ENCODE assay signal across 16 cellular contexts in the genomic region with DNA sequence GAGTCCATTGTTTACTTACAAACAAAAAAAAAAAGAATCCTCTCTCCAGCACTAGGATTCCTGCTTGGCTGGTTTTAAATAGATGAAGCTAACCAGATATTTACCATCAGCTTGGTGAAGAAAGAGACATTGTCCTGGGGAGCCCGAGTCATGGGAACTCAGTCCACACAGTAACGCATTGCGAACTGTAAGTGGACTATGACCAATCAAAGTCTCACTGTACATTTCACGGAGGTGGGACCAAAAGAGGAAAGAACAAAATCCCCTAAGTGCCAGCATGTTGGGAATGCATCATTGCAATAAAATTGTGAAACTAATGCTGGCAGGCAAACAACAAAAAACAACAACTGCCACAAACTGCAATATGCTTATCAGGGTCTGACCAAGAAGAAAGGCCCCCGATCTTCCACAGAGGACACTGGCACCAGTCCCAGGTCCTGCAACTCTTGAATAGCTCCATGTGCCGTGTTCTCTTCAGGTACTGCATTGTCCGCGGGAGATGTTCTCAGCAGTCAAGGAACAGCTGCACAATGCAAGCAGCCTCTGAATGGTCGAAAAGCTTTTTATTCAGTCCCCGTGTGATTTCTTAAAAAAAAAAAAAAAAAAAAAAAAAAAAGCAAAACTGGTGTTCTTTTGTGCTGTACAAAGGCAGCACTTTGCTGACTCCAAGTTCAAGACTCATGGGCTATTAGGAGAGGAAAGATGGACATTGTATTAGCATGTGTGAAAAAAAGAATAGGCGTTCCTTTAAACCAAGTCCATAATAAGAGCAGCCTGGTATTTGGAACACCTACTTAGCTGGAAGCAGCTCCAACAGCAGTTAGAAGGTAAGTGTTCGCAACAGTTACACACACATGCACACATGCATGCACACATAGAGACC. TPM values are rescaled to one million over a fixed set of nuclear protein-coding genes. Genes with fewer than 3 reads are reported as not detected.
A peak's percentile ranks its signal among the peaks of the same experiment; 100 is the strongest.
DNase-seq lines count a peak whose midpoint lies in the region; TF ChIP-seq lines count a peak whose summit lies in the region.
"Had no signal": no experiment of that assay in that cellular context is flagged by ENCODE, and none has a peak within 500 bp of the region (broad histone marks: within the 10 kb centered on the region; RNA-seq: fewer than 3 reads in every experiment).

No MANE protein-coding gene starts in this region.

- H3K79me2 ChIP-seq in mesendoderm (ENCODE audit: control insufficient read depth, insufficient read depth, low read length) (peaks cover 92% of the 10 kb centered on the region), smooth muscle cell (ENCODE audit: low read depth) (peaks cover 60% of the 10 kb centered on the region)

- no peak overlapping the region for H2AFZ ChIP-seq in smooth muscle cell (ENCODE audit: low read depth)

- no peak for TF ChIP-seq POLR2A in breast epithelium (IDR thresholded peaks at IDR 0.05)

- WGBS in mesendoderm (ENCODE audit: extremely low coverage, insufficient coverage, low lambda C conversion rate), result no CpG with 5 or more reads among the region's 12 CpGs
- 64% methylated on average over 12 of the region's 12 CpGs for whole genome bisulfite sequencing in smooth muscle cell (ENCODE audit: low lambda C conversion rate)

- H3K9ac ChIP-seq in mesendoderm (ENCODE audit: low read length), result no peak overlapping the region
- H3K9ac ChIP-seq in smooth muscle cell (ENCODE audit: low read depth), result peak overlapping the region; percentile 9
- H3K9ac ChIP-seq: BLaER1 treated with 17β-estradiol and CSF1 and Interleukin-3, amounts not matched to agents 10 nM and 100 nM had no signal

- peak overlapping the region in 53 of 59 donors; percentile 11 to 64 (median 36) for H3K4me3 ChIP-seq in dorsolateral prefrontal cortex
- H3K4me3 ChIP-seq in mesendoderm (ENCODE audit: low read length), result no peak overlapping the region
- no peak overlapping the region for H3K4me3 ChIP-seq in smooth muscle cell
- no peak overlapping the region for H3K4me3 ChIP-seq in left ventricle myocardium inferior
- no peak overlapping the region for H3K4me3 ChIP-seq in breast epithelium
- H3K4me3 ChIP-seq: BLaER1 treated with 17β-estradiol and CSF1 and Interleukin-3, amounts not matched to agents 10 nM and 100 nM; lung; upper lobe of right lung had no signal

- H3K4me1 ChIP-seq in mesendoderm (ENCODE audit: control insufficient read depth, low read depth, low read length), result peaks cover 21% of the 10 kb centered on the region
- H3K4me1 ChIP-seq in smooth muscle cell (ENCODE audit: low read depth), result peaks cover 29% of the 10 kb centered on the region
- H3K4me1 ChIP-seq in left ventricle myocardium inferior, result peaks cover 43% of the 10 kb centered on the region
- no peaks in the 10 kb centered on the region for H3K4me1 ChIP-seq in breast epithelium

- no peaks in the 10 kb centered on the region for H3K27me3 ChIP-seq in dorsolateral prefrontal cortex
- no peaks in the 10 kb centered on the region for H3K27me3 ChIP-seq in mesendoderm (ENCODE audit: insufficient read depth, low read length, poor library complexity)
- H3K27me3 ChIP-seq in smooth muscle cell (ENCODE audit: low read depth), result no peaks in the 10 kb centered on the region
- H3K27me3 ChIP-seq in left ventricle myocardium inferior (ENCODE audit: low read depth), result no peaks in the 10 kb centered on the region
- no peaks in the 10 kb centered on the region for H3K27me3 ChIP-seq in breast epithelium
- H3K27me3 ChIP-seq: BLaER1 treated with 17β-estradiol and CSF1 and Interleukin-3, amounts not matched to agents 10 nM and 100 nM; upper lobe of right lung had no signal

- H3K23ac ChIP-seq in mesendoderm (ENCODE audit: low read length), result no peak overlapping the region

- no peak overlapping the region for H2BK120ac ChIP-seq in mesendoderm (ENCODE audit: low read depth, low read length)

- H3K36me3 ChIP-seq in mesendoderm (ENCODE audit: control insufficient read depth, insufficient read depth, low read length) (no peaks in the 10 kb centered on the region), smooth muscle cell (ENCODE audit: low read depth) (no peaks in the 10 kb centered on the region), left ventricle myocardium inferior (no peaks in the 10 kb centered on the region), breast epithelium (no peaks in the 10 kb centered on the region)
- H3K36me3 ChIP-seq: BLaER1 treated with 17β-estradiol and CSF1 and Interleukin-3, amounts not matched to agents 10 nM and 100 nM; upper lobe of right lung had no signal

- TF ChIP-seq CTCF in dorsolateral prefrontal cortex (IDR thresholded peaks at IDR 0.05 in 54 of 56, conservative IDR thresholded peaks at IDR 0.05 in 2 of 56; ENCODE audit: low read depth in 1 of 56, partially characterized antibody in 56 of 56) (peak in 3 of 56 donors; percentile 6 to 8 (median 7)), smooth muscle cell (IDR thresholded peaks at IDR 0.05; ENCODE audit: borderline replicate concordance, insufficient read depth, poor library complexity, severe bottlenecking) (no peak), left ventricle myocardium inferior (IDR thresholded peaks at IDR 0.05; ENCODE audit: borderline replicate concordance) (no peak), breast epithelium (IDR thresholded peaks at IDR 0.05) (no peak)

- no peak overlapping the region for H2AK5ac ChIP-seq in mesendoderm (ENCODE audit: low read length)

- no peaks in the 10 kb centered on the region for H3K9me3 ChIP-seq in smooth muscle cell (replicated peaks; ENCODE audit: low read depth)
- H3K9me3 ChIP-seq in left ventricle myocardium inferior (replicated peaks), result no peaks in the 10 kb centered on the region
- no peaks in the 10 kb centered on the region for H3K9me3 ChIP-seq in breast epithelium
- H3K9me3 ChIP-seq: BLaER1 treated with 17β-estradiol and CSF1 and Interleukin-3, amounts not matched to agents 10 nM and 100 nM; upper lobe of right lung had no signal

- H3K4me2 ChIP-seq in mesendoderm (ENCODE audit: low read length) (no peak overlapping the region), smooth muscle cell (peak overlapping the region; percentile 36)

- H4K20me1 ChIP-seq in smooth muscle cell (ENCODE audit: low read depth), result no peaks in the 10 kb centered on the region
- H4K20me1 ChIP-seq: BLaER1 treated with 17β-estradiol and CSF1 and Interleukin-3, amounts not matched to agents 10 nM and 100 nM had no signal

- no peaks in the 10 kb centered on the region for H3K79me1 ChIP-seq in mesendoderm (ENCODE audit: low read length)

- no peak overlapping the region for H4K5ac ChIP-seq in mesendoderm (ENCODE audit: low read length)

- DNase-seq in NCI-H345 (lab: John Stamatoyannopoulos, UW) (peak; percentile 45), dorsolateral prefrontal cortex (peak in 3 of 10 donors; percentile 36 to 61 (median 50)), mesendoderm (no peak), smooth muscle cell (lab: John Stamatoyannopoulos, UW; ENCODE audit: unreplicated experiment) (no peak), left ventricle myocardium inferior (no peak), retina (no peak), breast epithelium (ENCODE audit: low spot score in 2 of 2) (no peak)
- no peak for DNase-seq in activated T-cell treated with anti-CD3 and anti-CD28 coated beads, Interleukin-2, amount 50 U/mL, for 1 hour
- DNase-seq: activated CD4-positive, alpha-beta T cell treated with anti-CD3 and anti-CD28 coated beads for 36 hours; activated naive CD8-positive, alpha-beta T cell treated with anti-CD3 and anti-CD28 coated beads for 36 hours; EL; NCI-H187 treated with DMSO at 0.1 percent for 48 hours; T-helper 17 cell; upper lobe of right lung had no signal

- H3K27ac ChIP-seq in dorsolateral prefrontal cortex (peak overlapping the region in 57 of 59 donors; percentile 13 to 92 (median 84)), mesendoderm (ENCODE audit: low read depth, low read length) (no peak overlapping the region), smooth muscle cell (ENCODE audit: low read depth) (peak overlapping the region; percentile 27), left ventricle myocardium inferior (replicated peaks) (no peak overlapping the region), breast epithelium (no peak overlapping the region)
- H3K27ac ChIP-seq: BLaER1 treated with 17β-estradiol and CSF1 and Interleukin-3, amounts not matched to agents 10 nM and 100 nM; upper lobe of right lung had no signal

- H3F3A ChIP-seq in smooth muscle cell (ENCODE audit: low read depth), result no peaks in the 10 kb centered on the region

- H2BK15ac ChIP-seq in mesendoderm (replicated peaks; ENCODE audit: low read depth), result no peak overlapping the region

- no peak overlapping the region for H3K4ac ChIP-seq in mesendoderm (ENCODE audit: low read depth, low read length)

- no peak overlapping the region for H3K56ac ChIP-seq in mesendoderm (ENCODE audit: low read length)

- H3K18ac ChIP-seq in mesendoderm (ENCODE audit: low read length), result peak overlapping the region; percentile 11

- no peak overlapping the region for H4K8ac ChIP-seq in mesendoderm (ENCODE audit: low read depth, low read length)

- no peak overlapping the region for H2BK5ac ChIP-seq in mesendoderm (ENCODE audit: low read length)

- intact Hi-C loops in dorsolateral prefrontal cortex (cut with DNase I), result loop anchor here in 1 of 2 donors (2.0 kb wide), 1 partner anchor 16 kb away; no protein-coding TSS in a partner anchor
- intact Hi-C loops in left ventricle myocardium inferior (cut with micrococcal nuclease), result no loop called here
- intact Hi-C loops in breast epithelium (cut with DNase I; ENCODE audit: low total_unique reads), result no loop called here

RNA-seq across cellular contexts. Expression of a gene that starts 38.1 kb away (rescaled TPM):
- total RNA-seq in dorsolateral prefrontal cortex (100 to 1,000 TPM in 20 of 120 experiments, 10 to 100 TPM in 100; 32.1 to 205 (median 70.3) TPM), smooth muscle cell (9.9 and 12.9 TPM in 2 replicates), left ventricle myocardium inferior (6.3 TPM), breast epithelium (10 to 100 TPM; 33.9 to 40.3 (median 35.6) TPM)
- 325 TPM for polyA plus RNA-seq in mesendoderm (2013, experiment 1 of 2)
- polyA plus RNA-seq in mesendoderm (2013, experiment 2 of 2), result 338 TPM
- 6.3 and 12.0 TPM in 2 replicates for polyA plus RNA-seq in smooth muscle cell
- total RNA-seq: activated CD4-positive, alpha-beta T cell treated with anti-CD3 and anti-CD28 coated beads for 36 hours; activated naive CD8-positive, alpha-beta T cell treated with anti-CD3 and anti-CD28 coated beads for 36 hours had no signal

Comparison
In these comparisons a context has a peak if more than half of its experiments do, and no peak if none do; other contexts are left out.
1. H3K27ac ChIP-seq: peak in dorsolateral prefrontal cortex (57 of 59) and smooth muscle cell (single experiment); none in mesendoderm (single experiment), left ventricle myocardium inferior (single experiment) and breast epithelium (0 of 2).
2. H3K4me3 ChIP-seq: peak in dorsolateral prefrontal cortex (53 of 59); none in mesendoderm (single experiment), smooth muscle cell (single experiment), left ventricle myocardium inferior (single experiment) and breast epithelium (0 of 3).